ENCODE assay signal across 8 cellular contexts in the genomic region with DNA sequence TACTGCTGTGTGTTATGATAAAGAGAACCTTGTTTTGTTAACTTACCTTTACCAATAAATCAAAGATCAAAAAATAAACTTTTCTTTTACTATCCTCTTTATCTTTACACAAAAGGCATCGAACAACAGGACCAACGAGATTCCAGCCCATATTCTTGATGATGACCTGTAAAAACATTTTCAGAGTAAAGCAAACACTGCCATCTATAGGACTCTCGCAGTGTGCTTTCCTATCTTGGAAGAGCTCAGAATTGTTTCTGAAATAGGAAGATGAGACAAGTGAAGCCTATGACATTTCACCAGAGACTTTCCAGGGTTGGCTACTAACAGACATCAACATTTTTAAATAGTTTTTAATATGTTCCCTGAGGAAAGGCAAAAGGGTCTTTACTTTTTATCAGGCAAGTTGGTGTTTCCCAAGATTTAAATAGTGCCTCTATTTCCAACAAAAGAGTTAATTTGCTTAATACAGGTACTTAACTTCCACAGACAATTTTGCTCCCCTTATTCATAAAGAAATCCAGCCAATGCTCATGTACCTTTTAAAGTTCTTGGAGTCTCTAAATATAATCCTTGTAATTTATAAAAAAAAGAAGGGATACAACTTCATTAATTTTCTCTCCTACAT. TPM values are rescaled to one million over a fixed set of nuclear protein-coding genes. Genes with fewer than 3 reads are reported as not detected.
A peak's percentile ranks its signal among the peaks of the same experiment; 100 is the strongest.
DNase-seq lines count a peak whose midpoint lies in the region; ATAC-seq and TF ChIP-seq lines count a peak whose summit lies in the region.

No MANE protein-coding gene starts in this region.

- H3K36me3 ChIP-seq in BE2C (no peaks in the 10 kb centered on the region), GM23248 (ENCODE audit: low read depth) (peaks cover 11% of the 10 kb centered on the region; the same call in 1 of the 2 replicates), body of pancreas (replicated peaks in 1 of 2; ENCODE audit: insufficient read depth in 1 of 2, low read depth in 2 of 2) (no peaks in the 10 kb centered on the region)

- TF ChIP-seq CTCF in BE2C (IDR thresholded peaks at IDR 0.05; ENCODE audit: low read depth, low read length): peak; percentile 69
- peak; percentile 4 to 54 (median 48) for TF ChIP-seq CTCF in body of pancreas (IDR thresholded peaks at IDR 0.05)

- in situ Hi-C loops in GM23248 (cut with MboI): loop anchor here (10.0 kb wide), 1 partner anchor 787 kb away; a partner anchor contains a TSS

- H3K79me2 ChIP-seq in GM23248 (ENCODE audit: insufficient read depth): no peaks in the 10 kb centered on the region

- no peaks in the 10 kb centered on the region for H3K9me2 ChIP-seq in GM23248 (ENCODE audit: insufficient read depth)

- DNase-seq in BE2C (no peak), GM23248 (peak; percentile 73), NCI-H226 (peak; percentile 12), body of pancreas (peak in 1 of 4 donors; percentile 8), kidney glomerular epithelial cell (lab: John Stamatoyannopoulos, UW) (peak; percentile 25), posterior cingulate gyrus (no peak)

- H3K9me3 ChIP-seq in BE2C (no peaks in the 10 kb centered on the region), GM23248 (ENCODE audit: low read depth) (no peaks in the 10 kb centered on the region), body of pancreas (no peaks in the 10 kb centered on the region)

- WGBS in GM23248 (ENCODE audit: low coverage in 1 of 2, low lambda C conversion rate in 2 of 2, missing lambda C conversion rate in 2 of 2), 2 experiments: 7% methylated on average over 3 of the region's 3 CpGs
- 10 to 12% methylated on average over 3 of the region's 3 CpGs for WGBS in body of pancreas, 2 donors

- H3K27me3 ChIP-seq in BE2C (no peaks in the 10 kb centered on the region), GM23248 (replicated peaks; ENCODE audit: insufficient read depth) (no peaks in the 10 kb centered on the region), body of pancreas (no peaks in the 10 kb centered on the region)

- no peak overlapping the region for H2AFZ ChIP-seq in GM23248

- intact Hi-C loops in body of pancreas (cut with DNase I) (no loop called here), posterior cingulate gyrus (cut with DNase I) (loop anchor here (5.0 to 10.0 kb wide), 4 partner anchors 217 to 779 kb away; a partner anchor contains a TSS)

- H4K20me1 ChIP-seq in GM23248 (ENCODE audit: insufficient read depth): no peaks in the 10 kb centered on the region

- no peak overlapping the region for H3K9ac ChIP-seq in GM23248

- no peak overlapping the region for H3K4me3 ChIP-seq in BE2C (ENCODE audit: low read depth, low read length)
- H3K4me3 ChIP-seq in GM23248: no peak overlapping the region
- H3K4me3 ChIP-seq in body of pancreas: no peak overlapping the region

- TF ChIP-seq POLR2A in body of pancreas (IDR thresholded peaks at IDR 0.05): no peak

- peak; percentile 38 for ATAC-seq in body of pancreas
- ATAC-seq in HG03196 (IDR thresholded peaks at IDR 0.05; ENCODE audit: unreplicated experiment): no peak
- no peak for ATAC-seq in HG03520 (IDR thresholded peaks at IDR 0.05; ENCODE audit: unreplicated experiment)

- peaks cover 8% of the 10 kb centered on the region; the same call in 1 of the 2 replicates for H3F3A ChIP-seq in GM23248 (ENCODE audit: insufficient read depth)

- H3K4me2 ChIP-seq in GM23248 (ENCODE audit: unreplicated experiment): no peak overlapping the region

- H3K4me1 ChIP-seq in BE2C (no peaks in the 10 kb centered on the region), GM23248 (ENCODE audit: insufficient read depth) (no peaks in the 10 kb centered on the region), body of pancreas (no peaks in the 10 kb centered on the region)

- H3K27ac ChIP-seq in GM23248 (no peak overlapping the region), body of pancreas (no peak overlapping the region)

RNA-seq across cellular contexts. Expression of a gene that starts 7.3 kb away (rescaled TPM):
- polyA plus RNA-seq in BE2C (2012; ENCODE audit: insufficient read depth, insufficient read length, low read depth): 4.0 TPM
- total RNA-seq in GM23248 (2014; rRNA removed; shearing (Covaris generic)): 10.7 and 13.0 TPM in 2 replicates
- 11.7 and 12.3 TPM in 2 replicates for polyA plus RNA-seq in GM23248 (2016; fragmentation: Nextera tagmentation; extraction: Ambion mirVana)
- total RNA-seq in body of pancreas: 1 to 10 TPM; 3.6 to 4.7 TPM

RNA-seq across cellular contexts. Expression of a gene that starts 7.4 kb away (rescaled TPM):
- polyA plus RNA-seq in BE2C (2012; ENCODE audit: insufficient read depth, insufficient read length, low read depth): 5.5 TPM
- 9.7 and 17.4 TPM in 2 replicates for total RNA-seq in GM23248 (2014; rRNA removed; shearing (Covaris generic))
- 25.5 and 25.8 TPM in 2 replicates for polyA plus RNA-seq in GM23248 (2016; fragmentation: Nextera tagmentation; extraction: Ambion mirVana)
- 1 to 10 TPM; 3.9 to 4.9 TPM for total RNA-seq in body of pancreas

Comparison
In these comparisons a context has a peak if more than half of its experiments do, and no peak if none do; other contexts are left out.
1. DNase-seq: peak in GM23248 (single experiment), NCI-H226 (single experiment) and kidney glomerular epithelial cell (single experiment); none in BE2C (single experiment) and posterior cingulate gyrus (0 of 10).